In genomic region chr19:14167013-14167593, GRCh38 we compare ENCODE assay signal across 14 cellular contexts. TPM values are rescaled to one million over a fixed set of nuclear protein-coding genes. Genes with fewer than 3 reads are reported as not detected.
DNase-seq lines count a peak whose midpoint lies in the region; ATAC-seq and TF ChIP-seq lines count a peak whose summit lies in the region.
"Had no signal": no experiment of that assay in that cellular context is flagged by ENCODE, and none has a peak within 500 bp of the region (broad histone marks: within the 10 kb centered on the region; RNA-seq: fewer than 3 reads in every experiment).

No MANE protein-coding gene starts in this region.

- H3K9me3 Mint-ChIP-seq in IgD-negative memory B cell: peaks cover 0 to 3% (median 2%) of the 10 kb centered on the region in 3 donors
- H3K9me3 Mint-ChIP-seq in central memory CD8-positive, alpha-beta T cell: no peaks in the 10 kb centered on the region
- H3K9me3 Mint-ChIP-seq in nephron progenitor cell: no peaks in the 10 kb centered on the region

- H3K4me3 Mint-ChIP-seq in IgD-negative memory B cell (peak overlapping the region in 3 of 4 donors; percentile 70 to 93 (median 87)), nephron progenitor cell (peak overlapping the region; percentile 45)
- peak overlapping the region; percentile 78 for H3K4me3 Mint-ChIP-seq in central memory CD8-positive, alpha-beta T cell

- H3K27me3 Mint-ChIP-seq in IgD-negative memory B cell: peaks cover 22% of the 10 kb centered on the region
- H3K27me3 Mint-ChIP-seq in central memory CD8-positive, alpha-beta T cell: no peaks in the 10 kb centered on the region
- H3K27me3 Mint-ChIP-seq in nephron progenitor cell (ENCODE audit: low read depth, poor library complexity): peaks cover 5% of the 10 kb centered on the region
- H3K27me3 Mint-ChIP-seq: progenitor cell of endocrine pancreas had no signal

- DNase-seq in central memory CD8-positive, alpha-beta T cell (ENCODE audit: low spot score in 2 of 2): no peak
- no peak for DNase-seq in nephron progenitor cell
- no peak for DNase-seq in NCI-H1436 treated with DMSO at 0.1 percent for 48 hours (lab: John Stamatoyannopoulos, UW)
- DNase-seq: HCEC 1CT, mesenchymal stem cell, NCI-H446, RPMI8226 had no signal

- H4K20me1 ChIP-seq in BLaER1 treated with 17β-estradiol and CSF1 and Interleukin-3, amounts not matched to agents 10 nM and 100 nM: peaks cover 0 to 24% (median 0%) of the 10 kb centered on the region in 11 experiments; a peak in 8 of 22 replicates

- H3K4me1 Mint-ChIP-seq in IgD-negative memory B cell (peaks cover 8 to 11% (median 10%) of the 10 kb centered on the region in 3 donors), nephron progenitor cell (peaks cover 45% of the 10 kb centered on the region)
- H3K4me1 Mint-ChIP-seq in central memory CD8-positive, alpha-beta T cell: peaks cover 29% of the 10 kb centered on the region

- peak overlapping the region; percentile 70 to 97 (median 87) for H3K4me2 ChIP-seq in BLaER1 treated with 17β-estradiol and CSF1 and Interleukin-3, amounts not matched to agents 10 nM and 100 nM

- H3K9ac ChIP-seq in BLaER1 treated with 17β-estradiol and CSF1 and Interleukin-3, amounts not matched to agents 10 nM and 100 nM: peak overlapping the region; percentile 47 to 75 (median 68); a peak in 21 of 22 replicates

- peak overlapping the region in 2 of 3 donors; percentile 38 to 46 for H3K27ac Mint-ChIP-seq in IgD-negative memory B cell
- peak overlapping the region; percentile 88 for H3K27ac Mint-ChIP-seq in central memory CD8-positive, alpha-beta T cell (ENCODE audit: low read depth)
- peak overlapping the region; percentile 75 for H3K27ac Mint-ChIP-seq in nephron progenitor cell
- H3K27ac Mint-ChIP-seq: progenitor cell of endocrine pancreas had no signal

- H3K36me3 ChIP-seq in BLaER1 treated with 17β-estradiol and CSF1 and Interleukin-3, amounts not matched to agents 10 nM and 100 nM: peaks cover 20 to 47% (median 41%) of the 10 kb centered on the region in 11 experiments

- peaks cover 39 to 79% (median 69%) of the 10 kb centered on the region in 10 experiments for H3K4me1 ChIP-seq in BLaER1 treated with 17β-estradiol and CSF1 and Interleukin-3, amounts not matched to agents 10 nM and 100 nM

- no peak for TF ChIP-seq CTCF in nephron progenitor cell (IDR thresholded peaks at IDR 0.05)

- H3K36me3 Mint-ChIP-seq in IgD-negative memory B cell: peaks cover 2% of the 10 kb centered on the region
- H3K36me3 Mint-ChIP-seq in central memory CD8-positive, alpha-beta T cell (ENCODE audit: insufficient read depth): peaks cover 11% of the 10 kb centered on the region
- H3K36me3 Mint-ChIP-seq in nephron progenitor cell (ENCODE audit: low read depth): peaks cover 38% of the 10 kb centered on the region

- H3K27me3 ChIP-seq in BLaER1 treated with 17β-estradiol and CSF1 and Interleukin-3, amounts not matched to agents 10 nM and 100 nM: no peaks in the 10 kb centered on the region
- H3K27me3 ChIP-seq: cardiac muscle cell had no signal

- peaks cover 0 to 10% (median 6%) of the 10 kb centered on the region in 11 experiments; a peak in 7 of 22 replicates for H3K9me3 ChIP-seq in BLaER1 treated with 17β-estradiol and CSF1 and Interleukin-3, amounts not matched to agents 10 nM and 100 nM (replicated peaks in 1 of 11)

- peak overlapping the region; percentile 12 to 61 (median 32); a peak in 13 of 20 replicates for H3K4me3 ChIP-seq in BLaER1 treated with 17β-estradiol and CSF1 and Interleukin-3, amounts not matched to agents 10 nM and 100 nM
- H3K4me3 ChIP-seq: cardiac muscle cell had no signal

- ATAC-seq in central memory CD8-positive, alpha-beta T cell (replicated peaks; ENCODE audit: extremely low read depth, poor library complexity, severe bottlenecking): peak; percentile 7
- ATAC-seq in GM19324 (IDR thresholded peaks at IDR 0.05; ENCODE audit: low FRiP score, unreplicated experiment): no peak
- no peak for ATAC-seq in GM21528 (IDR thresholded peaks at IDR 0.05; ENCODE audit: low FRiP score, unreplicated experiment)
- no peak for ATAC-seq in GM18520 (IDR thresholded peaks at IDR 0.05; ENCODE audit: unreplicated experiment)

- peak overlapping the region in 10 of 11 experiments; percentile 47 to 79 (median 68); a peak in 19 of 22 replicates for H3K27ac ChIP-seq in BLaER1 treated with 17β-estradiol and CSF1 and Interleukin-3, amounts not matched to agents 10 nM and 100 nM
- H3K27ac ChIP-seq: cardiac muscle cell had no signal

RNA-seq across cellular contexts. Expression of gene ASF1B, which starts 30.7 kb away (rescaled TPM):
- 1.9 TPM for polyA plus RNA-seq in IgD-negative memory B cell

RNA-seq across cellular contexts. Expression of gene ADGRL1, which starts 38.9 kb away (rescaled TPM):
- polyA plus RNA-seq in IgD-negative memory B cell: 0.11 TPM

RNA-seq across cellular contexts. Expression of gene PRKACA, which starts 49.5 kb away (rescaled TPM):
- polyA plus RNA-seq in IgD-negative memory B cell: 1.4 TPM
